Comparison of ENCODE assay signal across 14 cellular contexts in genomic region chr4:27100713-27101112, GRCh38.
"Had no signal": no experiment of that assay in that cellular context is flagged by ENCODE, and none has a peak within 500 bp of the region (broad histone marks: within the 10 kb centered on the region; RNA-seq: fewer than 3 reads in every experiment).

No MANE protein-coding gene starts in this region.

- H3K9me3 Mint-ChIP-seq: activated CD4-positive, alpha-beta T cell treated with anti-CD3 and anti-CD28 coated beads, Interleukin-2, amount 10 ng/mL, durations not matched to agents 7 days and 5 days; activated naive CD8-positive, alpha-beta T cell treated with anti-CD3 and anti-CD28 coated beads, Interleukin-2, amount 10 ng/mL, durations not matched to agents 7 days and 5 days; mesothelial cell of epicardium had no signal

- ATAC-seq: right cardiac atrium, upper lobe of right lung had no signal

- H3K4me1 Mint-ChIP-seq: activated CD4-positive, alpha-beta T cell treated with anti-CD3 and anti-CD28 coated beads, Interleukin-2, amount 10 ng/mL, durations not matched to agents 7 days and 5 days; activated naive CD8-positive, alpha-beta T cell treated with anti-CD3 and anti-CD28 coated beads, Interleukin-2, amount 10 ng/mL, durations not matched to agents 7 days and 5 days; mesothelial cell of epicardium had no signal

- H3K36me3 ChIP-seq: upper lobe of right lung had no signal

- H3K4me3 ChIP-seq: upper lobe of right lung had no signal

- H3K36me3 Mint-ChIP-seq: activated naive CD8-positive, alpha-beta T cell treated with anti-CD3 and anti-CD28 coated beads, Interleukin-2, amount 10 ng/mL, durations not matched to agents 7 days and 5 days; mesothelial cell of epicardium had no signal

- H3K27me3 Mint-ChIP-seq: activated CD4-positive, alpha-beta T cell treated with anti-CD3 and anti-CD28 coated beads, Interleukin-2, amount 10 ng/mL, durations not matched to agents 7 days and 5 days; activated naive CD8-positive, alpha-beta T cell treated with anti-CD3 and anti-CD28 coated beads, Interleukin-2, amount 10 ng/mL, durations not matched to agents 7 days and 5 days had no signal

- FAIRE-seq: small intestine had no signal

- H3K27ac ChIP-seq: upper lobe of right lung had no signal

- H3K4me1 ChIP-seq: upper lobe of right lung had no signal

- H3K27ac Mint-ChIP-seq: activated CD4-positive, alpha-beta T cell treated with anti-CD3 and anti-CD28 coated beads, Interleukin-2, amount 10 ng/mL, durations not matched to agents 7 days and 5 days; activated naive CD8-positive, alpha-beta T cell treated with anti-CD3 and anti-CD28 coated beads, Interleukin-2, amount 10 ng/mL, durations not matched to agents 7 days and 5 days; mesothelial cell of epicardium; progenitor cell of endocrine pancreas had no signal

- H3K9me3 ChIP-seq: upper lobe of right lung had no signal

- DNase-seq: activated CD4-positive, alpha-beta T cell treated with anti-CD3 and anti-CD28 coated beads, Interleukin-2, amount 10 ng/mL, durations not matched to agents 7 days and 5 days; activated CD8-positive, alpha-beta memory T cell treated with anti-CD3 and anti-CD28 coated beads for 24 hours; activated naive CD8-positive, alpha-beta T cell treated with anti-CD3 and anti-CD28 coated beads, Interleukin-2, amount 10 ng/mL, durations not matched to agents 7 days and 5 days; hippocampal formation; kidney glomerular epithelial cell; right cardiac atrium; small intestine; stimulated activated CD4-positive, alpha-beta T cell treated with anti-CD3 and anti-CD28 coated beads, Interleukin-4, amount 100 ng/mL, for 4 hours; stimulated activated CD8-positive, alpha-beta memory T cell treated with anti-CD3 and anti-CD28 coated beads, Interleukin-4, amount 100 ng/mL, for 48 hours; stimulated activated naive CD4-positive, alpha-beta T cell treated with Interleukin-2 at 50 U/mL for 16 hours; substantia nigra; upper lobe of right lung had no signal

- H3K4me3 Mint-ChIP-seq: activated CD4-positive, alpha-beta T cell treated with anti-CD3 and anti-CD28 coated beads, Interleukin-2, amount 10 ng/mL, durations not matched to agents 7 days and 5 days; activated naive CD8-positive, alpha-beta T cell treated with anti-CD3 and anti-CD28 coated beads, Interleukin-2, amount 10 ng/mL, durations not matched to agents 7 days and 5 days; mesothelial cell of epicardium had no signal
